ENCODE assay signal across 2 cellular contexts in the genomic region with DNA sequence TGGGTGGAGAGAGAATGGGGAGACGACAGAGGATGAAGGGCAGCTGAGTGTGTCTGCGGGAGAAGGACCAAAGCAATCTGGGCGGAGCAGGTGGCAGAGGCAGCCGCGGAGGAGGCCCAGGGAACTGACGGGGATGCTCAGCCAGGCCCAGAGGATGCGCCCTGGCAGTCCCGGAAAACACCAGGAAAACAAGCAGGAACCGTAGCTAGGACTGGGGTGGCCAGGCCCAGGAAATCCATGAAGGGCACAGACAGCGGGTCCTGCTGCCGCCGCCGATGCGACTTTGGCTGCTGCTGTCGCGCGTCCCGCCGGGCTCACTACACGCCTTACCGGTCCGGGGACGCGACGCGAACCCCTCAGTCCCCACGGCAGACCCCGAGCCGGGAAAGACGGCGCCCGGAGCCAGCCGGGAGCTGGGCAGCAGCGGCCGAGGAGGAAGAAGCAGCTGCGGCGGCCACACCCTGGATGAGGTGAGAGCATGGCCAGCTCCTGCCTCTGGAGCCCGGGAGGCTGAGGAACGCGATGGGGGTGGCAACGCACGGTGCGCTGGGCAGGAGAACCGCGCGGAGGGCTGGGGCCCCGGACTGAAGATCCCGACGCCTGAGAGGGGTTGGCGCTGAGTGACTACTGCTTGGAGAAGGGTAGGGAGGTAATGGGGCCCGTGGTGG. TPM values are rescaled to one million over a fixed set of nuclear protein-coding genes. Genes with fewer than 3 reads are reported as not detected.
"Had no signal": no experiment of that assay in that cellular context is flagged by ENCODE, and none has a peak within 500 bp of the region (broad histone marks: within the 10 kb centered on the region; RNA-seq: fewer than 3 reads in every experiment).

No MANE protein-coding gene starts in this region.

RNA-seq across cellular contexts. Expression of gene NUDT4B, which starts 59.8 kb away (rescaled TPM):
- total RNA-seq: activated naive CD4-positive, alpha-beta T cell treated with anti-CD3 and anti-CD28 coated beads for 36 hours; endothelial cell of umbilical vein had no signal
